9 cellular contexts compared by ENCODE assay signal in genomic region chr11:125517116-125517804, GRCh38. TPM values are rescaled to one million over a fixed set of nuclear protein-coding genes. Genes with fewer than 3 reads are reported as not detected.
DNase-seq lines count a peak whose midpoint lies in the region; ATAC-seq and TF ChIP-seq lines count a peak whose summit lies in the region.
"Had no signal": no experiment of that assay in that cellular context is flagged by ENCODE, and none has a peak within 500 bp of the region (broad histone marks: within the 10 kb centered on the region; RNA-seq: fewer than 3 reads in every experiment).

No MANE protein-coding gene starts in this region.

- no peak for TF ChIP-seq CTCF in upper lobe of right lung (IDR thresholded peaks at IDR 0.05)
- no peak for TF ChIP-seq CTCF in gastrocnemius medialis (IDR thresholded peaks at IDR 0.05 in 4 of 5, conservative IDR thresholded peaks at IDR 0.05 in 1 of 5)

- H3K4me1 ChIP-seq in ACC112 (ENCODE audit: control insufficient read depth, insufficient read depth, low read length, unreplicated experiment) (peaks cover 3% of the 10 kb centered on the region), iPS-15b (ENCODE audit: control insufficient read depth, insufficient read depth, low read length) (peaks cover 8% of the 10 kb centered on the region), upper lobe of right lung (peaks cover 3% of the 10 kb centered on the region), gastrocnemius medialis (no peaks in the 10 kb centered on the region)

- ATAC-seq in left colon (no peak), upper lobe of right lung (no peak), gastrocnemius medialis (no peak)

- in situ Hi-C loops in gastrocnemius medialis (cut with MboI; ENCODE audit: low sequenced_read_pairs in 4 of 4) = no loop called here

- TF ChIP-seq POLR2A in gastrocnemius medialis (IDR thresholded peaks at IDR 0.05) = no peak

- H3K36me3 ChIP-seq in ACC112 (ENCODE audit: insufficient read depth, low read length) (no peaks in the 10 kb centered on the region), iPS-15b (ENCODE audit: control insufficient read depth, insufficient read depth, low read length) (no peaks in the 10 kb centered on the region), upper lobe of right lung (no peaks in the 10 kb centered on the region), gastrocnemius medialis (no peaks in the 10 kb centered on the region)

- H3K9me3 ChIP-seq in iPS-15b (ENCODE audit: control insufficient read depth, insufficient read depth, low read length) (no peaks in the 10 kb centered on the region), upper lobe of right lung (no peaks in the 10 kb centered on the region), gastrocnemius medialis (no peaks in the 10 kb centered on the region)

- H3K9ac ChIP-seq in iPS-15b (ENCODE audit: low read depth, low read length) = no peak overlapping the region

- no peaks in the 10 kb centered on the region for H3K27me3 ChIP-seq in ACC112 (ENCODE audit: insufficient read depth, low read length)
- H3K27me3 ChIP-seq in iPS-15b (ENCODE audit: control insufficient read depth, insufficient read depth, low read length) = no peaks in the 10 kb centered on the region
- no peaks in the 10 kb centered on the region for H3K27me3 ChIP-seq in upper lobe of right lung
- no peaks in the 10 kb centered on the region for H3K27me3 ChIP-seq in gastrocnemius medialis

- peak overlapping the region; percentile 59 for H3K4me3 ChIP-seq in ACC112 (ENCODE audit: low read depth, low read length)
- H3K4me3 ChIP-seq in iPS-15b (ENCODE audit: low read depth, low read length) = peak overlapping the region; percentile 20
- H3K4me3 ChIP-seq in upper lobe of right lung = no peak overlapping the region
- H3K4me3 ChIP-seq in gastrocnemius medialis = no peak overlapping the region

- peak overlapping the region; percentile 87 for H2AFZ ChIP-seq in ACC112 (ENCODE audit: low read length, unreplicated experiment)

- H3K79me2 ChIP-seq in ACC112 (ENCODE audit: control insufficient read depth, insufficient read depth, low read length, unreplicated experiment) = no peaks in the 10 kb centered on the region

- no peak overlapping the region for H3K27ac ChIP-seq in ACC112 (ENCODE audit: low read depth, low read length)
- H3K27ac ChIP-seq in upper lobe of right lung = no peak overlapping the region
- H3K27ac ChIP-seq in gastrocnemius medialis = no peak overlapping the region

- intact Hi-C loops in left colon (cut with DNase I, micrococcal nuclease) = no loop called here
- intact Hi-C loops in upper lobe of right lung (cut with DNase I) = no loop called here
- intact Hi-C loops in gastrocnemius medialis (cut with DNase I; ENCODE audit: low total_unique reads) = no loop called here

- DNase-seq in HPDE6-E6E7 (ENCODE audit: extremely low spot score) = peak; percentile 29
- peak in 49 of 58 donors; percentile 5 to 82 (median 41) for DNase-seq in anterior cingulate cortex (lab: John Stamatoyannopoulos, UW)
- DNase-seq in activated effector memory CD4-positive, alpha-beta T cell treated with Interleukin-2 at 50 U/mL for 16 hours = no peak
- DNase-seq in left colon = no peak
- no peak for DNase-seq in upper lobe of right lung
- no peak for DNase-seq in gastrocnemius medialis
- DNase-seq: activated naive CD8-positive, alpha-beta T cell treated with anti-CD3 and anti-CD28 coated beads for 36 hours had no signal

RNA-seq across cellular contexts. Expression of gene FEZ1, which starts 21.2 kb away (rescaled TPM):
- total RNA-seq in left colon = 1 to 10 TPM; 2.5 to 6.0 TPM
- total RNA-seq in upper lobe of right lung = 29.8 TPM
- total RNA-seq in gastrocnemius medialis = 1 to 10 TPM; 5.2 to 7.9 (median 6.6) TPM

RNA-seq across cellular contexts. Expression of gene EI24, which starts 52.0 kb away (rescaled TPM):
- total RNA-seq in left colon = 10 to 100 TPM; 71.9 to 85.1 TPM
- 69.6 TPM for total RNA-seq in upper lobe of right lung
- 100 to 1,000 TPM in 3 of 4 donors, 10 to 100 TPM in 1; 88.9 to 140 (median 127) TPM for total RNA-seq in gastrocnemius medialis

Comparison
In these comparisons a context has a peak if more than half of its experiments do, and no peak if none do; other contexts are left out.
1. H3K4me3 ChIP-seq: peak in ACC112 (single experiment) and iPS-15b (single experiment); none in upper lobe of right lung (single experiment) and gastrocnemius medialis (0 of 4).
2. DNase-seq: peak in HPDE6-E6E7 (single experiment) and anterior cingulate cortex (49 of 58); none in activated effector memory CD4-positive, alpha-beta T cell treated with Interleukin-2 at 50 U/mL for 16 hours (single experiment), left colon (0 of 2), upper lobe of right lung (single experiment) and gastrocnemius medialis (0 of 2).